Comparison of ENCODE assay signal across 8 cellular contexts in the genomic region with DNA sequence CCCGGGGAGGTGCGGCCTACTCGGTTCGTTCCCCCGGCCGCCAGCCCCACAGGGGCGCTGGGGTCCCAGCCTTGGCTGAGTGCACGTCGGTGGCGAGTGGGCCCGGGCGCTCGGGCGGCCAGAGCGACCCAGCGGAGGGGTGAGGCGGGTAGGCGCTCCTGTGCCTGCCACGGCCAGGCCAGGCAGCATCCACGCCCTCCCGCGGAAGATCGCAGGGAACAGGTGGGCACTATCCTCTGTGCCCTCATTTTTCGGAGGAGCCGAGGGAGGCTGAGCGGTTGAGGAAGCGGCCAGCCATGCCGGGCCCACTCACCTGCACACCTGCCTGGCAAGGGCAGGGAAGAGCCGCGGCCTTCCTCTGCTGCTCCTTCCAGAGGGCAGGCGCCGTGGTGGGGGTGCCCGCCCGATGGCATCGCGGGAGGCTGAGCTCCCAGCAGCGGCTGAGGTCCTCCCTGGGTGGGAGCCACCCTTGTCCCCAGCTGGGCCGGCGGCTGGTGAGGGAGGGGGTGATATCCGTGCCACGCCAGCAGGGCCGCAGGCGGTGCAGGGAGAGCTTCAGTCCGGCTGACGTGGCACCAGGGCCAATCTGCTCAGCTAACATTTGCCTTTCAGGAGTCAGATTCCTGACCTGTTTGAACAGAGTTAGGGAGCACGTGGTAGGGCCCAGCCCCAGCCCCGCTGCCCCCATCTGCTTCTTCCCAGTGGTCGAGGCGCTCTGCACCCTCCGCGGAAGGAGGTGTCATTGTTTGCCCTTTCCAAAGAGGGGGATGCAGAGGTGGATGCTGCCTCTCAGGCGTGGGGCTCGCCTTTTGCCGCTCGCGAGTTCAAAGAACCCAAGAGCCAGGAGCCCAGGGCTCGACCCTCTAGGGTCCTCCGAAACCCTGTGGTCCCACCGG. TPM values are rescaled to one million over a fixed set of nuclear protein-coding genes. Genes with fewer than 3 reads are reported as not detected.
A peak's percentile ranks its signal among the peaks of the same experiment; 100 is the strongest.
DNase-seq lines count a peak whose midpoint lies in the region; ATAC-seq and FAIRE-seq lines count a peak whose summit lies in the region.

No MANE protein-coding gene starts in this region.

- H3K4me3 ChIP-seq in duodenal mucosa (ENCODE audit: low read depth in 1 of 2, low read length in 2 of 2) (peak overlapping the region; percentile 66 to 73), muscle layer of colon (ENCODE audit: low read depth in 1 of 2, low read length in 2 of 2) (peak overlapping the region; percentile 49 to 56)

- no peaks in the 10 kb centered on the region for H3K9me3 Mint-ChIP-seq in activated T-cell treated with anti-CD3 and anti-CD28 coated beads, Interleukin-2, amount 50 U/mL, for 4 hours

- no peak for DNase-seq in activated T-cell treated with anti-CD3 and anti-CD28 coated beads, Interleukin-2, amount 50 U/mL, for 4 hours
- no peak for DNase-seq in activated T-cell treated with anti-CD3 and anti-CD28 coated beads, Interleukin-2, amount 50 U/mL, for 1 hour
- DNase-seq in RCC 7860 (ENCODE audit: low spot score), result peak; percentile 54
- DNase-seq in 8988T, result no peak
- no peak for DNase-seq in NCI-H526 treated with DMSO at 0.1 percent for 48 hours (lab: John Stamatoyannopoulos, UW)

- H3K27me3 Mint-ChIP-seq in activated T-cell treated with anti-CD3 and anti-CD28 coated beads, Interleukin-2, amount 50 U/mL, for 4 hours (ENCODE audit: low read depth), result no peaks in the 10 kb centered on the region

- H3K4me3 Mint-ChIP-seq in activated T-cell treated with anti-CD3 and anti-CD28 coated beads, Interleukin-2, amount 50 U/mL, for 4 hours, result peak overlapping the region; percentile 63

- peaks cover 28% of the 10 kb centered on the region for H3K4me1 Mint-ChIP-seq in activated T-cell treated with anti-CD3 and anti-CD28 coated beads, Interleukin-2, amount 50 U/mL, for 4 hours (ENCODE audit: low read depth)

- peaks cover 0 to 3% of the 10 kb centered on the region in 2 donors for H3K36me3 ChIP-seq in duodenal mucosa (ENCODE audit: control insufficient read depth in 1 of 2, insufficient read depth in 2 of 2, low read length in 2 of 2)
- H3K36me3 ChIP-seq in muscle layer of colon (ENCODE audit: insufficient read depth, low read length), result no peaks in the 10 kb centered on the region

- H3K27ac ChIP-seq in duodenal mucosa (ENCODE audit: low read depth, low read length) (peak overlapping the region; percentile 100), muscle layer of colon (ENCODE audit: low read depth, low read length) (peak overlapping the region; percentile 97)

- no peak for ATAC-seq in activated T-cell treated with anti-CD3 and anti-CD28 coated beads, Interleukin-2, amount 50 U/mL, for 4 hours
- ATAC-seq in HG03025 (IDR thresholded peaks at IDR 0.05; ENCODE audit: low FRiP score, unreplicated experiment), result no peak

- peaks cover 3% of the 10 kb centered on the region for H3K36me3 Mint-ChIP-seq in activated T-cell treated with anti-CD3 and anti-CD28 coated beads, Interleukin-2, amount 50 U/mL, for 4 hours (ENCODE audit: insufficient read depth)

- H3K27me3 ChIP-seq in duodenal mucosa (ENCODE audit: control insufficient read depth in 1 of 2, insufficient read depth in 2 of 2, low read length in 2 of 2) (no peaks in the 10 kb centered on the region), muscle layer of colon (ENCODE audit: control insufficient read depth in 1 of 2, insufficient read depth in 2 of 2, low read length in 2 of 2) (no peaks in the 10 kb centered on the region)

- H3K9ac ChIP-seq in duodenal mucosa (ENCODE audit: low read depth in 1 of 2, low read length in 2 of 2) (peak overlapping the region; percentile 43 to 84), muscle layer of colon (ENCODE audit: low read length) (no peak overlapping the region)

- H3K9me3 ChIP-seq in duodenal mucosa (ENCODE audit: control insufficient read depth in 1 of 2, low read length in 2 of 2) (no peaks in the 10 kb centered on the region), muscle layer of colon (ENCODE audit: low read length) (no peaks in the 10 kb centered on the region)

- H3K4me1 ChIP-seq in duodenal mucosa (ENCODE audit: control insufficient read depth in 1 of 2, insufficient read depth in 2 of 2, low read length in 2 of 2) (peaks cover 20 to 26% of the 10 kb centered on the region in 2 donors), muscle layer of colon (ENCODE audit: insufficient read depth, low read length) (peaks cover 12% of the 10 kb centered on the region)

- FAIRE-seq in RCC 7860 (lab: Jason Lieb, UNC), result no peak

RNA-seq across cellular contexts. Expression of gene SEC16A, which starts 1.6 kb away (rescaled TPM):
- 10 to 100 TPM; 76.6 to 84.0 (median 78.9) TPM for total RNA-seq in activated T-cell treated with anti-CD3 and anti-CD28 coated beads, Interleukin-2, amount 50 U/mL, for 4 hours

RNA-seq across cellular contexts. Expression of gene INPP5E, which starts 44.8 kb away (rescaled TPM):
- 10 to 100 TPM; 20.7 to 25.2 (median 22.5) TPM for total RNA-seq in activated T-cell treated with anti-CD3 and anti-CD28 coated beads, Interleukin-2, amount 50 U/mL, for 4 hours
